9 cellular contexts compared by ENCODE assay signal in genomic region chr20:63216849-63217471, GRCh38. TPM values are rescaled to one million over a fixed set of nuclear protein-coding genes. Genes with fewer than 3 reads are reported as not detected.
DNase-seq lines count a peak whose midpoint lies in the region; ATAC-seq, FAIRE-seq and TF ChIP-seq lines count a peak whose summit lies in the region.
"Had no signal": no experiment of that assay in that cellular context is flagged by ENCODE, and none has a peak within 500 bp of the region (broad histone marks: within the 10 kb centered on the region; RNA-seq: fewer than 3 reads in every experiment).

No MANE protein-coding gene starts in this region.

- H2AFZ ChIP-seq in K562 (ENCODE audit: low read depth, low read length): peak overlapping the region; percentile 99
- peak overlapping the region; percentile 97 for H2AFZ ChIP-seq in mesenchymal stem cell (ENCODE audit: low read depth, low read length)

- CTCF ChIA-PET in K562 (lab: Yijun Ruan, JAX; ENCODE audit: low intra/inter-chr PET ratio): no interaction called here

- ATAC-seq in left cardiac atrium: no peak
- ATAC-seq in K562: 0 out of 3 replicates have a peak, but pooled peaks have one; percentile 2
- no peak for ATAC-seq in GM19455 (IDR thresholded peaks at IDR 0.05; ENCODE audit: unreplicated experiment)

- H2AK5ac ChIP-seq in mesenchymal stem cell (ENCODE audit: low read length, severe bottlenecking): peak overlapping the region; percentile 76

- no peak overlapping the region for H3K14ac ChIP-seq in mesenchymal stem cell (ENCODE audit: low read length in 2 of 2)

- no peak overlapping the region for H3K23ac ChIP-seq in mesenchymal stem cell (ENCODE audit: low read length in 2 of 2)

- intact Hi-C loops in left cardiac atrium (cut with DNase I) (no loop called here), K562 (cut with micrococcal nuclease) (no loop called here), uterus (cut with DNase I; ENCODE audit: low total_unique reads) (no loop called here), posterior vena cava (cut with DNase I) (no loop called here)

- WGBS in K562 (ENCODE audit: insufficient coverage, low coverage, missing lambda C conversion rate): 67% methylated on average over 13 of the region's 13 CpGs
- WGBS in mesenchymal stem cell: 84% methylated on average over 13 of the region's 13 CpGs

- peak overlapping the region; percentile 91 to 96 for H3K18ac ChIP-seq in mesenchymal stem cell (ENCODE audit: low read depth in 1 of 2, low read length in 2 of 2)

- H3K4me3 ChIP-seq in cardiac muscle cell: peak overlapping the region; percentile 31
- H3K4me3 ChIP-seq in K562: peak overlapping the region; percentile 90; the same call in 1 of the 2 replicates
- peak overlapping the region in 1 of 2 experiments; percentile 87 for H3K4me3 ChIP-seq in mesenchymal stem cell (ENCODE audit: insufficient read depth in 1 of 2, low read depth in 1 of 2, low read length in 2 of 2)
- H3K4me3 ChIP-seq in uterus: peak overlapping the region; percentile 38 to 98

- H3K4ac ChIP-seq in mesenchymal stem cell (ENCODE audit: low read depth in 1 of 2, low read length in 2 of 2): peak overlapping the region; percentile 75 to 90

- peaks cover 10% of the 10 kb centered on the region for H3K4me1 ChIP-seq in cardiac muscle cell (ENCODE audit: low read depth)
- H3K4me1 ChIP-seq in K562 (replicated peaks in 1 of 2; ENCODE audit: control insufficient read depth in 2 of 2, insufficient read depth in 2 of 2, low read length in 2 of 2): peaks cover 17 to 41% of the 10 kb centered on the region in 2 experiments; a peak in 4 of 5 replicates
- peaks cover 28% of the 10 kb centered on the region for H3K4me1 ChIP-seq in mesenchymal stem cell (ENCODE audit: control insufficient read depth, insufficient read depth, low read depth, low read length)
- no peaks in the 10 kb centered on the region for H3K4me1 ChIP-seq in uterus

- no peaks in the 10 kb centered on the region for H3K9me1 ChIP-seq in K562 (ENCODE audit: control insufficient read depth, insufficient read depth, low read length)

- BruUV-seq in K562 (replicated peaks; lab: Mats Ljungman, UMichigan): no TSS peak

- H3K27ac ChIP-seq in cardiac muscle cell (no peak overlapping the region), K562 (ENCODE audit: extremely low read depth, low read depth, low read length) (no peak overlapping the region; the same call in 1 of the 3 replicates), mesenchymal stem cell (ENCODE audit: low read length, poor library complexity, severe bottlenecking) (peak overlapping the region; percentile 15), uterus (peak overlapping the region; percentile 71 to 80)
- H3K27ac ChIP-seq: SJSA1 had no signal

- H3K79me2 ChIP-seq in K562 (ENCODE audit: control insufficient read depth, insufficient read depth, low read length): peaks cover 38% of the 10 kb centered on the region

- in situ Hi-C loops in K562 (cut with MboI): no loop called here

- H3K27me3 ChIP-seq in cardiac muscle cell (peaks cover 28% of the 10 kb centered on the region), K562 (ENCODE audit: control insufficient read depth in 2 of 2, insufficient read depth in 2 of 2, low read length in 2 of 2) (peaks cover 0 to 20% of the 10 kb centered on the region in 2 experiments; a peak in 3 of 5 replicates), mesenchymal stem cell (ENCODE audit: control insufficient read depth in 1 of 2, insufficient read depth in 1 of 2, low read length in 2 of 2) (peaks cover 22 to 30% of the 10 kb centered on the region in 2 experiments), uterus (no peaks in the 10 kb centered on the region)

- TF ChIP-seq EP300 in K562 (IDR thresholded peaks at IDR 0.05; ENCODE audit: low read length): no peak

- H4K20me1 ChIP-seq in K562 (replicated peaks; ENCODE audit: control insufficient read depth, insufficient read depth, low read length): peaks cover 4% of the 10 kb centered on the region; the same call in 1 of the 2 replicates

- peaks cover 6% of the 10 kb centered on the region for H3K79me1 ChIP-seq in mesenchymal stem cell (replicated peaks; ENCODE audit: low read length, poor library complexity, severe bottlenecking)

- peak overlapping the region; percentile 40 to 61 for H2BK12ac ChIP-seq in mesenchymal stem cell (ENCODE audit: low read length in 2 of 2)

- peak overlapping the region; percentile 97 for H4K8ac ChIP-seq in mesenchymal stem cell (ENCODE audit: low read length)

- POLR2A ChIA-PET in K562 (lab: Yijun Ruan, JAX): interaction anchor here (0.6 kb wide), 1 partner anchor 220 kb away, joined by 3 read pairs; no protein-coding TSS in a partner anchor

- H3K36me3 ChIP-seq in cardiac muscle cell: peaks cover 20% of the 10 kb centered on the region
- peaks cover 32% of the 10 kb centered on the region for H3K36me3 ChIP-seq in K562 (ENCODE audit: control insufficient read depth, insufficient read depth, low read length)
- H3K36me3 ChIP-seq in mesenchymal stem cell (ENCODE audit: control insufficient read depth in 1 of 2, insufficient read depth in 2 of 2, low read depth in 1 of 2, low read length in 2 of 2): peaks cover 16 to 28% of the 10 kb centered on the region in 2 experiments
- no peaks in the 10 kb centered on the region for H3K36me3 ChIP-seq in uterus

- no peak for TF ChIP-seq CTCF in cardiac muscle cell (IDR thresholded peaks at IDR 0.05; ENCODE audit: low read depth, low read length)
- no peak for TF ChIP-seq CTCF in K562 (IDR thresholded peaks at IDR 0.05 in 2 of 3, conservative IDR thresholded peaks at IDR 0.05 in 1 of 3; ENCODE audit: insufficient read depth in 2 of 3, low read depth in 1 of 3, low read length in 3 of 3)
- TF ChIP-seq CTCF in uterus (IDR thresholded peaks at IDR 0.05): no peak

- H2BK5ac ChIP-seq in mesenchymal stem cell (ENCODE audit: low read depth, low read length, poor library complexity, severe bottlenecking): no peak overlapping the region

- no peak for DNase-seq in cardiac muscle cell (ENCODE audit: low read depth in 1 of 2, low spot score in 1 of 2)
- DNase-seq in left cardiac atrium: no peak
- DNase-seq in K562 (ENCODE audit: extremely low read depth in 1 of 4, low spot score in 3 of 4): no peak
- DNase-seq in mesenchymal stem cell: no peak
- no peak for DNase-seq in uterus
- no peak for DNase-seq in posterior vena cava (ENCODE audit: low spot score)
- no peak for DNase-seq in T1000 (lab: John Stamatoyannopoulos, UW)

- peak overlapping the region; percentile 15 for H2BK15ac ChIP-seq in mesenchymal stem cell (ENCODE audit: low read depth, poor library complexity, severe bottlenecking)

- TF ChIP-seq POLR2A in K562 (conservative IDR thresholded peaks at IDR 0.05): no peak
- no peak for TF ChIP-seq POLR2A in uterus (IDR thresholded peaks at IDR 0.05)

- no peak for FAIRE-seq in K562 (lab: Jason Lieb, UNC)

- H3K9me3 ChIP-seq in cardiac muscle cell (ENCODE audit: low read depth) (no peaks in the 10 kb centered on the region), K562 (replicated peaks; ENCODE audit: control insufficient read depth, insufficient read depth, low read depth, low read length) (no peaks in the 10 kb centered on the region), mesenchymal stem cell (ENCODE audit: control insufficient read depth, low read length) (no peaks in the 10 kb centered on the region), uterus (no peaks in the 10 kb centered on the region)
- H3K9me3 ChIP-seq: SJSA1 had no signal

- peak overlapping the region; percentile 76 for H3K4me2 ChIP-seq in K562 (ENCODE audit: insufficient read depth, low read length)
- H3K4me2 ChIP-seq in mesenchymal stem cell (ENCODE audit: low read length, poor library complexity, severe bottlenecking): peak overlapping the region; percentile 91

- H3K9ac ChIP-seq in K562 (ENCODE audit: insufficient read depth in 1 of 2, low read depth in 2 of 2, low read length in 2 of 2) (peak overlapping the region; percentile 68 to 89; a peak in 3 of 4 replicates), mesenchymal stem cell (ENCODE audit: low read length) (peak overlapping the region; percentile 88)

- H4K91ac ChIP-seq in mesenchymal stem cell (ENCODE audit: low read length): peak overlapping the region; percentile 3

- TF ChIP-seq RAD21 in K562 (CRISPR knock-in tag; conservative IDR thresholded peaks at IDR 0.05 in 1 of 2, IDR thresholded peaks at IDR 0.05 in 1 of 2): no peak

- peak overlapping the region; percentile 94 for H2BK120ac ChIP-seq in mesenchymal stem cell (ENCODE audit: low read depth, low read length)

RNA-seq across cellular contexts. Expression of gene YTHDF1, which starts 1.0 kb away (rescaled TPM):
- 24.2 and 29.5 TPM in 2 replicates for total RNA-seq in cardiac muscle cell
- 40.0 and 54.2 TPM in 2 replicates for polyA plus RNA-seq in cardiac muscle cell
- 10 to 100 TPM; 19.3 to 29.9 TPM for total RNA-seq in left cardiac atrium
- total RNA-seq in K562 (2011; cell fraction: chromatin; rRNA removed; ENCODE audit: low replicate concordance): 41.5 and 53.5 TPM in 2 replicates
- 31.1 and 36.5 TPM in 2 replicates for total RNA-seq in K562 (2011; cell fraction: nucleolus; rRNA removed)
- 30.2 and 31.3 TPM in 2 replicates for total RNA-seq in K562 (2011; cell fraction: nucleoplasm; rRNA removed)
- 20.8 and 26.6 TPM in 2 replicates for total RNA-seq in K562 (2014; rRNA removed)
- total RNA-seq in K562 (2014; rRNA removed; fragmentation: Illumina TruSeq; extraction: Trizol): 18.0 and 19.0 TPM in 2 replicates
- total RNA-seq in K562 (2015; rRNA removed; fragmentation: Illumina TruSeq; extraction: Trizol): 26.5 and 27.8 TPM in 2 replicates
- 41.8 and 42.4 TPM in 2 replicates for total RNA-seq in K562 (2021)
- polyA plus RNA-seq in K562 (2011; rRNA removed): 20.5 and 27.9 TPM in 2 replicates
- 21.3 and 25.6 TPM in 2 replicates for polyA plus RNA-seq in K562 (2011; cell fraction: cytosol; rRNA removed)
- polyA plus RNA-seq in K562 (2011; cell fraction: nucleus; rRNA removed): 38.5 and 52.3 TPM in 2 replicates
- 27.6 and 28.6 TPM in 2 replicates for polyA plus RNA-seq in K562 (2012)
- 29.3 and 31.6 TPM in 2 replicates for polyA plus RNA-seq in K562 (2014; fragmentation: Illumina TruSeq; extraction: Trizol)
- 10 to 100 TPM; 10.1 to 11.1 TPM for polyA plus RNA-seq in K562 (2014; fragmentation: Nextera tagmentation; extraction: Ambion mirVana)
- polyA plus RNA-seq in K562 (2014; rRNA removed): 28.6 and 33.2 TPM in 2 replicates
- polyA minus RNA-seq in K562 (2011; rRNA and poly(A)+ RNA removed): 14.0 and 22.8 TPM in 2 replicates
- 24.0 and 25.9 TPM in 2 replicates for polyA minus RNA-seq in K562 (2011; cell fraction: cytosol; rRNA and poly(A)+ RNA removed)
- 8.9 and 11.0 TPM in 2 replicates for polyA minus RNA-seq in K562 (2011; cell fraction: nucleus; rRNA and poly(A)+ RNA removed)
- 32.3 TPM for polyA plus RNA-seq in mesenchymal stem cell (2013, experiment 1 of 2)
- polyA plus RNA-seq in mesenchymal stem cell (2013, experiment 2 of 2): 32.4 TPM
- 10 to 100 TPM; 17.9 to 35.8 (median 25.8) TPM for total RNA-seq in uterus
- total RNA-seq in posterior vena cava: 10 to 100 TPM; 25.2 to 25.7 TPM

RNA-seq across cellular contexts. Expression of gene BIRC7, which starts 18.7 kb away (rescaled TPM):
- total RNA-seq in cardiac muscle cell: 0.21 and 0.54 TPM in 2 replicates
- not detected in 2 replicates for polyA plus RNA-seq in cardiac muscle cell
- total RNA-seq in left cardiac atrium: under 1 TPM in 1 of 2 donors, not detected in 1; 0.94 TPM
- 0.51 and 0.74 TPM in 2 replicates for total RNA-seq in K562 (2011; cell fraction: chromatin; rRNA removed; ENCODE audit: low replicate concordance)
- 1.3 and 1.4 TPM in 2 replicates for total RNA-seq in K562 (2011; cell fraction: nucleolus; rRNA removed)
- 0.46 and 0.88 TPM in 2 replicates for total RNA-seq in K562 (2011; cell fraction: nucleoplasm; rRNA removed)
- not detected in 2 replicates for total RNA-seq in K562 (2014; rRNA removed)
- total RNA-seq in K562 (2014; rRNA removed; fragmentation: Illumina TruSeq; extraction: Trizol): not detected in 2 replicates
- 0.14 TPM in 1 of 2 replicates, not detected in the other for total RNA-seq in K562 (2015; rRNA removed; fragmentation: Illumina TruSeq; extraction: Trizol)
- 0.18 and 0.27 TPM in 2 replicates for total RNA-seq in K562 (2021)
- polyA plus RNA-seq in K562 (2011; rRNA removed): 0.14 and 0.24 TPM in 2 replicates
- polyA plus RNA-seq in K562 (2011; cell fraction: cytosol; rRNA removed): 0.12 and 0.88 TPM in 2 replicates
- 1.5 and 2.8 TPM in 2 replicates for polyA plus RNA-seq in K562 (2011; cell fraction: nucleus; rRNA removed)
- polyA plus RNA-seq in K562 (2012): 0.18 and 0.68 TPM in 2 replicates
- polyA plus RNA-seq in K562 (2014; fragmentation: Illumina TruSeq; extraction: Trizol): not detected in 2 replicates
- not detected for polyA plus RNA-seq in K562 (2014; fragmentation: Nextera tagmentation; extraction: Ambion mirVana)
- polyA plus RNA-seq in K562 (2014; rRNA removed): 0.16 and 0.19 TPM in 2 replicates
- polyA minus RNA-seq in K562 (2011; rRNA and poly(A)+ RNA removed): not detected in 2 replicates
- not detected in 2 replicates for polyA minus RNA-seq in K562 (2011; cell fraction: cytosol; rRNA and poly(A)+ RNA removed)
- polyA minus RNA-seq in K562 (2011; cell fraction: nucleus; rRNA and poly(A)+ RNA removed): 0.44 and 0.81 TPM in 2 replicates
- 1.6 TPM for polyA plus RNA-seq in mesenchymal stem cell (2013, experiment 1 of 2)
- polyA plus RNA-seq in mesenchymal stem cell (2013, experiment 2 of 2): 1.5 TPM
- not detected for total RNA-seq in uterus
- total RNA-seq in posterior vena cava: not detected
- total RNA-seq: SJSA1 had no signal

RNA-seq across cellular contexts. Expression of gene NKAIN4, which starts 37.3 kb away (rescaled TPM):
- total RNA-seq in cardiac muscle cell: 1.1 TPM in 1 of 2 replicates, not detected in the other
- 0.44 TPM in 1 of 2 replicates, not detected in the other for polyA plus RNA-seq in cardiac muscle cell
- total RNA-seq in left cardiac atrium: not detected
- total RNA-seq in K562 (2011; cell fraction: chromatin; rRNA removed; ENCODE audit: low replicate concordance): not detected in 2 replicates
- not detected in 2 replicates for total RNA-seq in K562 (2011; cell fraction: nucleolus; rRNA removed)
- not detected in 2 replicates for total RNA-seq in K562 (2011; cell fraction: nucleoplasm; rRNA removed)
- not detected in 2 replicates for total RNA-seq in K562 (2014; rRNA removed)
- not detected in 2 replicates for total RNA-seq in K562 (2014; rRNA removed; fragmentation: Illumina TruSeq; extraction: Trizol)
- not detected in 2 replicates for total RNA-seq in K562 (2015; rRNA removed; fragmentation: Illumina TruSeq; extraction: Trizol)
- not detected in 2 replicates for total RNA-seq in K562 (2021)
- not detected in 2 replicates for polyA plus RNA-seq in K562 (2011; rRNA removed)
- polyA plus RNA-seq in K562 (2011; cell fraction: cytosol; rRNA removed): not detected in 2 replicates
- not detected in 2 replicates for polyA plus RNA-seq in K562 (2011; cell fraction: nucleus; rRNA removed)
- polyA plus RNA-seq in K562 (2012): not detected in 2 replicates
- not detected in 2 replicates for polyA plus RNA-seq in K562 (2014; fragmentation: Illumina TruSeq; extraction: Trizol)
- not detected for polyA plus RNA-seq in K562 (2014; fragmentation: Nextera tagmentation; extraction: Ambion mirVana)
- not detected in 2 replicates for polyA plus RNA-seq in K562 (2014; rRNA removed)
- polyA minus RNA-seq in K562 (2011; rRNA and poly(A)+ RNA removed): not detected in 2 replicates
- polyA minus RNA-seq in K562 (2011; cell fraction: cytosol; rRNA and poly(A)+ RNA removed): not detected in 2 replicates
- polyA minus RNA-seq in K562 (2011; cell fraction: nucleus; rRNA and poly(A)+ RNA removed): not detected in 2 replicates
- 0.10 TPM for polyA plus RNA-seq in mesenchymal stem cell (2013, experiment 1 of 2)
- polyA plus RNA-seq in mesenchymal stem cell (2013, experiment 2 of 2): not detected
- total RNA-seq in uterus: 10 to 100 TPM in 1 of 4 donors, not detected in 3; 40.9 TPM
- total RNA-seq in posterior vena cava: not detected
- total RNA-seq: SJSA1 had no signal

RNA-seq across cellular contexts. Expression of gene ARFGAP1, which starts 55.7 kb away (rescaled TPM):
- total RNA-seq in cardiac muscle cell (63.2 and 96.5 TPM in 2 replicates), left cardiac atrium (10 to 100 TPM; 32.1 to 50.3 TPM), K562 (2014; rRNA removed) (42.4 and 44.3 TPM in 2 replicates), K562 (2014; rRNA removed; fragmentation: Illumina TruSeq; extraction: Trizol) (15.7 and 17.6 TPM in 2 replicates), K562 (2015; rRNA removed; fragmentation: Illumina TruSeq; extraction: Trizol) (33.5 and 33.9 TPM in 2 replicates), K562 (2021) (85.3 and 102 TPM in 2 replicates), uterus (100 to 1,000 TPM in 2 of 4 donors, 10 to 100 TPM in 2; 34.4 to 306 (median 99.3) TPM), posterior vena cava (10 to 100 TPM; 58.6 to 62.6 TPM)
- polyA plus RNA-seq in cardiac muscle cell (85.3 and 94.5 TPM in 2 replicates), K562 (2011; rRNA removed) (39.1 and 89.8 TPM in 2 replicates), K562 (2014; fragmentation: Illumina TruSeq; extraction: Trizol) (24.9 and 45.2 TPM in 2 replicates), K562 (2014; fragmentation: Nextera tagmentation; extraction: Ambion mirVana) (under 1 TPM; 0.53 to 0.95 TPM), K562 (2014; rRNA removed) (54.4 and 73.2 TPM in 2 replicates)
- 379 and 853 TPM in 2 replicates for total RNA-seq in K562 (2011; cell fraction: chromatin; rRNA removed; ENCODE audit: low replicate concordance)
- 493 and 502 TPM in 2 replicates for total RNA-seq in K562 (2011; cell fraction: nucleolus; rRNA removed)
- 305 and 355 TPM in 2 replicates for total RNA-seq in K562 (2011; cell fraction: nucleoplasm; rRNA removed)
- polyA plus RNA-seq in K562 (2011; cell fraction: cytosol; rRNA removed): 59.1 and 89.5 TPM in 2 replicates
- 848 and 934 TPM in 2 replicates for polyA plus RNA-seq in K562 (2011; cell fraction: nucleus; rRNA removed)
- polyA plus RNA-seq in K562 (2012): 64.7 and 85.4 TPM in 2 replicates
- polyA minus RNA-seq in K562 (2011; rRNA and poly(A)+ RNA removed): 24.6 and 29.9 TPM in 2 replicates
- 33.3 and 40.3 TPM in 2 replicates for polyA minus RNA-seq in K562 (2011; cell fraction: cytosol; rRNA and poly(A)+ RNA removed)
- polyA minus RNA-seq in K562 (2011; cell fraction: nucleus; rRNA and poly(A)+ RNA removed): 103 and 183 TPM in 2 replicates
- polyA plus RNA-seq in mesenchymal stem cell (2013, experiment 1 of 2): 62.8 TPM
- 60.5 TPM for polyA plus RNA-seq in mesenchymal stem cell (2013, experiment 2 of 2)

Comparison
In these comparisons a context has a peak if more than half of its experiments do, and no peak if none do; other contexts are left out.
1. H3K27ac ChIP-seq: peak in mesenchymal stem cell (single experiment) and uterus (2 of 2); none in cardiac muscle cell (single experiment) and K562 (single experiment).